Comparison of ENCODE assay signal across 1 cellular context in the genomic region with DNA sequence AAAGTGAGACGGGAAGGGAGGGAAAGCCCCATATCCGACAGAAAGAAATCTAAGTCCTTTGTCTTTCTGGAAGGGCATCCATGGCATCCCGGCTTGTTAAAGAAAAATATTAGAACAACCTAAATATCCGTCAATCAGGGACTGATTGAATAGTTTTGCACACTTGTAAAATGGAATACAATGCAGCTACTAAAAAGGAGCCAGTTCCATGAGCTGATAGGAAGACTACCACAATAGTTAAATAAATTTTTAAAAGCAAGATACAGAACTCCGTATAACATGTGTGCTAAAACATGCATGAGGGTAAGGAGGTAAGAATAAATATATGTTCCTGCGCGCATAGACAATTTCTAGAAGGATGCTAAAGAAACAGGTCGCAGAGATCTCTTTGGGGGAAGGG.
TF ChIP-seq lines count a peak whose summit lies in the region.

No MANE protein-coding gene starts in this region.

TF ChIP-seq in GM12878, 131 proteins besides CTCF, POLR2A, EP300 and RAD21:
- TF ChIP-seq ESRRA (IDR thresholded peaks at IDR 0.05; ENCODE audit: low read length) = no peak
- no peak for TF ChIP-seq NRF1 (conservative IDR thresholded peaks at IDR 0.05; ENCODE audit: low read depth, low read length)
- TF ChIP-seq MEF2A (IDR thresholded peaks at IDR 0.05; ENCODE audit: insufficient read depth, low read depth, low read length) = no peak
- no peak for TF ChIP-seq IRF4 (IDR thresholded peaks at IDR 0.05; ENCODE audit: low read depth, low read length)
- TF ChIP-seq SUZ12 (IDR thresholded peaks at IDR 0.05; ENCODE audit: unreplicated experiment) = no peak
- TF ChIP-seq SIX5 (IDR thresholded peaks at IDR 0.05; ENCODE audit: low read depth, low read length, severe bottlenecking) = no peak
- TF ChIP-seq, protein P1, sequence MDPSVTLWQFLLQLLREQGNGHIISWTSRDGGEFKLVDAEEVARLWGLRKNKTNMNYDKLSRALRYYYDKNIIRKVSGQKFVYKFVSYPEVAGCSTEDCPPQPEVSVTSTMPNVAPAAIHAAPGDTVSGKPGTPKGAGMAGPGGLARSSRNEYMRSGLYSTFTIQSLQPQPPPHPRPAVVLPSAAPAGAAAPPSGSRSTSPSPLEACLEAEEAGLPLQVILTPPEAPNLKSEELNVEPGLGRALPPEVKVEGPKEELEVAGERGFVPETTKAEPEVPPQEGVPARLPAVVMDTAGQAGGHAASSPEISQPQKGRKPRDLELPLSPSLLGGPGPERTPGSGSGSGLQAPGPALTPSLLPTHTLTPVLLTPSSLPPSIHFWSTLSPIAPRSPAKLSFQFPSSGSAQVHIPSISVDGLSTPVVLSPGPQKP (IDR thresholded peaks at IDR 0.05; ENCODE audit: low read depth, low read length) = no peak
- no peak for TF ChIP-seq MTA2 (IDR thresholded peaks at IDR 0.05; ENCODE audit: low read depth)
- no peak for TF ChIP-seq HCFC1 (IDR thresholded peaks at IDR 0.05; ENCODE audit: low read length)
